Comparison of ENCODE assay signal across 25 cellular contexts in genomic region chr3:184688872-184689271, GRCh38. TPM values are rescaled to one million over a fixed set of nuclear protein-coding genes. Genes with fewer than 3 reads are reported as not detected.
A peak's percentile ranks its signal among the peaks of the same experiment; 100 is the strongest.
DNase-seq lines count a peak whose midpoint lies in the region; ATAC-seq and TF ChIP-seq lines count a peak whose summit lies in the region.
"Had no signal": no experiment of that assay in that cellular context is flagged by ENCODE, and none has a peak within 500 bp of the region (broad histone marks: within the 10 kb centered on the region; RNA-seq: fewer than 3 reads in every experiment).

No MANE protein-coding gene starts in this region.

- no peak overlapping the region for H3K4ac ChIP-seq in neuronal stem cell (ENCODE audit: low read length)

- no peak for ATAC-seq in heart left ventricle
- no peak for ATAC-seq in Right ventricle myocardium superior (ENCODE audit: poor library complexity)
- no peak for ATAC-seq in GM21367 (IDR thresholded peaks at IDR 0.05; ENCODE audit: unreplicated experiment)
- ATAC-seq: naive thymus-derived CD8-positive, alpha-beta T cell had no signal

- in situ Hi-C loops in transverse colon (cut with MboI; ENCODE audit: low pct_ligation_motif_present in 1 of 4, low pct_unique_long_range_greater_than_20kb in 1 of 4, low sequenced_read_pairs in 3 of 4) = no loop called here

- H4K8ac ChIP-seq in neuronal stem cell (ENCODE audit: low read depth, low read length) = no peak overlapping the region

- no peak overlapping the region for H4K91ac ChIP-seq in neuronal stem cell (ENCODE audit: low read depth, low read length, poor library complexity)

- DNase-seq in heart left ventricle (no peak), Right ventricle myocardium superior (no peak), neuronal stem cell (ENCODE audit: low spot score) (no peak), transverse colon (no peak), glutamatergic neuron (no peak)
- DNase-seq in stimulated activated CD4-positive, alpha-beta T cell treated with anti-CD3 and anti-CD28 coated beads, Interleukin-1b, Interleukin-23, amount 100 ng/mL, for 48 hours = no peak
- DNase-seq: 8988T; activated B cell treated with CpG ODN at 0.5 μM for 24 hours; activated CD4-positive, alpha-beta T cell treated with anti-CD3 and anti-CD28 coated beads, Interleukin-2, amount 50 U/mL, for 48 hours; activated gamma-delta T cell; AML-193; DMS53; GF-D8; naive thymus-derived CD8-positive, alpha-beta T cell; NCI-H1436 treated with DMSO at 0.1 percent for 48 hours; NCI-H2107; OCI-M1; SW 1271; upper lobe of right lung had no signal

- no peaks in the 10 kb centered on the region for H3K36me3 Mint-ChIP-seq in dendritic cell treated with granulocyte-macrophage colony-stimulating factor and Interleukin-4, amounts not matched to agents 40 ng/mL and 50 ng/mL, for 4 days (ENCODE audit: low read depth)
- no peaks in the 10 kb centered on the region for H3K36me3 Mint-ChIP-seq in glutamatergic neuron (ENCODE audit: unreplicated experiment)
- H3K36me3 Mint-ChIP-seq: naive thymus-derived CD8-positive, alpha-beta T cell had no signal

- H3K14ac ChIP-seq in neuronal stem cell (ENCODE audit: low read length) = no peak overlapping the region

- no peak overlapping the region for H3K4me2 ChIP-seq in neuronal stem cell (ENCODE audit: insufficient read depth, low read length, poor library complexity, severe bottlenecking)
- H3K4me2 ChIP-seq: KMS-11 had no signal

- H2BK12ac ChIP-seq in neuronal stem cell (ENCODE audit: low read length) = no peak overlapping the region

- H2BK120ac ChIP-seq in neuronal stem cell (ENCODE audit: low read depth, low read length) = no peak overlapping the region

- H3K27me3 ChIP-seq in heart left ventricle (no peaks in the 10 kb centered on the region), neuronal stem cell (ENCODE audit: control insufficient read depth in 3 of 3, insufficient read depth in 3 of 3, low read depth in 1 of 3, low read length in 3 of 3) (no peaks in the 10 kb centered on the region), transverse colon (no peaks in the 10 kb centered on the region)
- H3K27me3 ChIP-seq: brain microvascular endothelial cell, upper lobe of right lung had no signal

- no peak overlapping the region for H2AK5ac ChIP-seq in neuronal stem cell (ENCODE audit: low read depth, low read length)

- H2BK5ac ChIP-seq in neuronal stem cell (ENCODE audit: low read length) = no peak overlapping the region

- H3K4me3 ChIP-seq in heart left ventricle (no peak overlapping the region), neuronal stem cell (ENCODE audit: low read length in 2 of 2) (no peak overlapping the region), transverse colon (no peak overlapping the region)
- H3K4me3 ChIP-seq: coronary artery, upper lobe of right lung had no signal

- no peaks in the 10 kb centered on the region for H3K9me3 Mint-ChIP-seq in dendritic cell treated with granulocyte-macrophage colony-stimulating factor and Interleukin-4, amounts not matched to agents 40 ng/mL and 50 ng/mL, for 4 days
- H3K9me3 Mint-ChIP-seq in glutamatergic neuron (ENCODE audit: unreplicated experiment) = peaks cover 23% of the 10 kb centered on the region
- H3K9me3 Mint-ChIP-seq: activated B cell treated with CpG ODN at 0.5 μM for 24 hours; naive thymus-derived CD8-positive, alpha-beta T cell had no signal

- intact Hi-C loops in heart left ventricle (cut with DNase I) = no loop called here
- intact Hi-C loops in Right ventricle myocardium superior (cut with DNase I) = no loop called here
- intact Hi-C loops in dendritic cell treated with granulocyte-macrophage colony-stimulating factor and Interleukin-4, amounts not matched to agents 40 ng/mL and 50 ng/mL, for 4 days (cut with micrococcal nuclease) = no loop called here
- intact Hi-C loops in transverse colon (cut with DNase I; ENCODE audit: low total_unique reads) = no loop called here

- H3K4me1 Mint-ChIP-seq in dendritic cell treated with granulocyte-macrophage colony-stimulating factor and Interleukin-4, amounts not matched to agents 40 ng/mL and 50 ng/mL, for 4 days (ENCODE audit: low read depth) = peaks cover 56% of the 10 kb centered on the region
- H3K4me1 Mint-ChIP-seq in glutamatergic neuron (ENCODE audit: low read depth, unreplicated experiment) = peaks cover 30% of the 10 kb centered on the region

- H3K9me3 ChIP-seq in heart left ventricle (no peaks in the 10 kb centered on the region), neuronal stem cell (replicated peaks in 1 of 2; ENCODE audit: control insufficient read depth in 2 of 2, insufficient read depth in 1 of 2, low read depth in 1 of 2, low read length in 2 of 2) (peaks cover 0 to 1% of the 10 kb centered on the region in 2 donors), transverse colon (no peaks in the 10 kb centered on the region)
- H3K9me3 ChIP-seq: upper lobe of right lung had no signal

- H3K4me3 Mint-ChIP-seq in dendritic cell treated with granulocyte-macrophage colony-stimulating factor and Interleukin-4, amounts not matched to agents 40 ng/mL and 50 ng/mL, for 4 days = no peak overlapping the region
- H3K4me3 Mint-ChIP-seq in glutamatergic neuron (ENCODE audit: unreplicated experiment) = no peak overlapping the region
- H3K4me3 Mint-ChIP-seq: activated B cell treated with CpG ODN at 0.5 μM for 24 hours; naive thymus-derived CD8-positive, alpha-beta T cell had no signal

- H3K18ac ChIP-seq in neuronal stem cell (ENCODE audit: low read length) = no peak overlapping the region

- no peak overlapping the region for H2BK15ac ChIP-seq in neuronal stem cell (ENCODE audit: low read length)

- H3K23ac ChIP-seq in neuronal stem cell (ENCODE audit: low read depth, low read length, poor library complexity) = no peak overlapping the region

- peak overlapping the region; percentile 82 for H3K27ac Mint-ChIP-seq in dendritic cell treated with granulocyte-macrophage colony-stimulating factor and Interleukin-4, amounts not matched to agents 40 ng/mL and 50 ng/mL, for 4 days
- H3K27ac Mint-ChIP-seq in glutamatergic neuron (ENCODE audit: unreplicated experiment) = no peak overlapping the region
- H3K27ac Mint-ChIP-seq: activated B cell treated with CpG ODN at 0.5 μM for 24 hours had no signal

- H3K27me3 Mint-ChIP-seq in dendritic cell treated with granulocyte-macrophage colony-stimulating factor and Interleukin-4, amounts not matched to agents 40 ng/mL and 50 ng/mL, for 4 days = peaks cover 15% of the 10 kb centered on the region
- H3K27me3 Mint-ChIP-seq in glutamatergic neuron (ENCODE audit: unreplicated experiment) = peaks cover 23% of the 10 kb centered on the region
- H3K27me3 Mint-ChIP-seq: activated B cell treated with CpG ODN at 0.5 μM for 24 hours had no signal

- WGBS in heart left ventricle, 4 donors = 77 to 86% (median 82%) methylated on average over 7 of the region's 7 CpGs
- WGBS in neuronal stem cell (ENCODE audit: extremely low coverage in 2 of 2, insufficient read length in 2 of 2, insufficient replicate concordance in 1 of 2), 2 donors = no CpG with 5 or more reads among the region's 7 CpGs
- WGBS in transverse colon (ENCODE audit: low coverage in 1 of 2), 2 donors = 67 to 80% methylated on average over 1 to 7 of the region's 7 CpGs

- H3K4me1 ChIP-seq in heart left ventricle = peaks cover 0 to 62% (median 26%) of the 10 kb centered on the region in 12 donors
- peaks cover 18 to 31% of the 10 kb centered on the region in 2 donors for H3K4me1 ChIP-seq in neuronal stem cell (ENCODE audit: control insufficient read depth in 2 of 2, insufficient read depth in 1 of 2, low read depth in 1 of 2, low read length in 2 of 2)
- H3K4me1 ChIP-seq in transverse colon = peaks cover 12 to 54% (median 33%) of the 10 kb centered on the region in 4 donors
- H3K4me1 ChIP-seq: parathyroid adenoma had no signal

- no peak for TF ChIP-seq POLR2A in heart left ventricle (IDR thresholded peaks at IDR 0.05)
- TF ChIP-seq POLR2A in transverse colon (IDR thresholded peaks at IDR 0.05) = no peak

- TF ChIP-seq CTCF in heart left ventricle (IDR thresholded peaks at IDR 0.05) (no peak), transverse colon (IDR thresholded peaks at IDR 0.05) (no peak), glutamatergic neuron (IDR thresholded peaks at IDR 0.05; ENCODE audit: partially characterized antibody, unreplicated experiment) (no peak)

- peak overlapping the region; percentile 11 for H2AFZ ChIP-seq in neuronal stem cell (ENCODE audit: low read length)
- H2AFZ ChIP-seq: parathyroid adenoma had no signal

- H3K27ac ChIP-seq in heart left ventricle = peak overlapping the region in 9 of 12 donors; percentile 7 to 79 (median 55)
- H3K27ac ChIP-seq in neuronal stem cell (replicated peaks; ENCODE audit: low read length) = no peak overlapping the region
- H3K27ac ChIP-seq in transverse colon = peak overlapping the region; percentile 54 to 81 (median 78)
- H3K27ac ChIP-seq: brain microvascular endothelial cell, KMS-11, parathyroid adenoma, upper lobe of right lung had no signal

- H3K79me1 ChIP-seq in neuronal stem cell (ENCODE audit: low read depth, low read length) = no peaks in the 10 kb centered on the region

- no peak for TF ChIP-seq EP300 in transverse colon (IDR thresholded peaks at IDR 0.05; ENCODE audit: low read depth)

- H3K36me3 ChIP-seq in heart left ventricle (no peaks in the 10 kb centered on the region), neuronal stem cell (replicated peaks in 1 of 2; ENCODE audit: control insufficient read depth in 2 of 2, insufficient read depth in 2 of 2, low read length in 2 of 2) (no peaks in the 10 kb centered on the region), transverse colon (no peaks in the 10 kb centered on the region)
- H3K36me3 ChIP-seq: brain microvascular endothelial cell, upper lobe of right lung had no signal

- H3K9ac ChIP-seq in neuronal stem cell (ENCODE audit: low read depth, low read length, poor library complexity) = no peak overlapping the region
- H3K9ac ChIP-seq: KMS-11, parathyroid adenoma had no signal

RNA-seq across cellular contexts. Expression of gene MAGEF1, which starts 23.0 kb away (rescaled TPM):
- total RNA-seq in heart left ventricle (10 to 100 TPM; 27.1 to 36.4 (median 32.6) TPM), Right ventricle myocardium superior (28.5 TPM), transverse colon (10 to 100 TPM in 3 of 4 donors, 1 to 10 TPM in 1; 4.2 to 22.5 (median 16.0) TPM), glutamatergic neuron (ENCODE audit: unreplicated experiment) (56.3 TPM)
- 10 to 100 TPM; 24.7 to 31.6 TPM for polyA plus RNA-seq in heart left ventricle
- 67.9 TPM for polyA plus RNA-seq in neuronal stem cell (2013, experiment 1 of 2)
- 67.5 TPM for polyA plus RNA-seq in neuronal stem cell (2013, experiment 2 of 2)
